Comparison of ENCODE assay signal across 10 cellular contexts in genomic region chr1:182147136-182147815, GRCh38.
DNase-seq lines count a peak whose midpoint lies in the region; ATAC-seq and TF ChIP-seq lines count a peak whose summit lies in the region.
"Had no signal": no experiment of that assay in that cellular context is flagged by ENCODE, and none has a peak within 500 bp of the region (broad histone marks: within the 10 kb centered on the region; RNA-seq: fewer than 3 reads in every experiment).

No MANE protein-coding gene starts in this region.

- no peak overlapping the region for H3K9ac ChIP-seq in endodermal cell (ENCODE audit: extremely low read depth, low read length, poor library complexity, severe bottlenecking)

- DNase-seq in MV-4-11 (lab: John Stamatoyannopoulos, UW) (peak; percentile 98), endodermal cell (no peak), SW 1271 (lab: John Stamatoyannopoulos, UW) (no peak), globus pallidus (ENCODE audit: low spot score) (no peak), NCI-H2227 (lab: John Stamatoyannopoulos, UW; ENCODE audit: unreplicated experiment) (no peak)
- DNase-seq in natural killer cell treated with Interleukin-12 subunit alpha and Interleukin-12 subunit beta and Interleukin-15 and Interleukin-18, amount 100 ng/mL, for 72 hours (ENCODE audit: low spot score) = no peak
- DNase-seq: activated CD8-positive, alpha-beta memory T cell treated with anti-CD3 and anti-CD28 coated beads, Interleukin-2, amount 50 U/mL, for 4 hours; NCI-H226 had no signal

- no peaks in the 10 kb centered on the region for H3K36me3 Mint-ChIP-seq in natural killer cell treated with Interleukin-12 subunit alpha and Interleukin-12 subunit beta and Interleukin-15 and Interleukin-18, amount 100 ng/mL, for 72 hours
- H3K36me3 Mint-ChIP-seq in endodermal cell (ENCODE audit: low read depth) = no peaks in the 10 kb centered on the region

- no peaks in the 10 kb centered on the region for H3K36me3 ChIP-seq in endodermal cell (ENCODE audit: control insufficient read depth, insufficient read depth, low read length)

- peaks cover 11% of the 10 kb centered on the region for H3K4me1 ChIP-seq in endodermal cell (ENCODE audit: control insufficient read depth, insufficient read depth, low read length)

- no peaks in the 10 kb centered on the region for H3K27me3 ChIP-seq in endodermal cell (ENCODE audit: control insufficient read depth, insufficient read depth, low read length, poor library complexity, severe bottlenecking)

- 96 to 97% methylated on average over 4 of the region's 4 CpGs for WGBS in endodermal cell (ENCODE audit: insufficient coverage in 1 of 2, insufficient read length in 1 of 2), 2 experiments

- peak overlapping the region in 1 of 2 donors; percentile 48 for H3K27ac Mint-ChIP-seq in natural killer cell treated with Interleukin-12 subunit alpha and Interleukin-12 subunit beta and Interleukin-15 and Interleukin-18, amount 100 ng/mL, for 72 hours
- H3K27ac Mint-ChIP-seq in endodermal cell = no peak overlapping the region

- H3K27me3 Mint-ChIP-seq in natural killer cell treated with Interleukin-12 subunit alpha and Interleukin-12 subunit beta and Interleukin-15 and Interleukin-18, amount 100 ng/mL, for 72 hours = peaks cover 7% of the 10 kb centered on the region in 2 donors
- H3K27me3 Mint-ChIP-seq in endodermal cell (ENCODE audit: insufficient read depth) = peaks cover 3% of the 10 kb centered on the region

- no peaks in the 10 kb centered on the region for H3K9me3 Mint-ChIP-seq in natural killer cell treated with Interleukin-12 subunit alpha and Interleukin-12 subunit beta and Interleukin-15 and Interleukin-18, amount 100 ng/mL, for 72 hours
- H3K9me3 Mint-ChIP-seq in endodermal cell = no peaks in the 10 kb centered on the region

- no peak overlapping the region for H3K27ac ChIP-seq in endodermal cell (ENCODE audit: low read depth, low read length)

- H3K4me3 ChIP-seq in endodermal cell (ENCODE audit: low read length) = no peak overlapping the region

- H3K4me3 Mint-ChIP-seq in natural killer cell treated with Interleukin-12 subunit alpha and Interleukin-12 subunit beta and Interleukin-15 and Interleukin-18, amount 100 ng/mL, for 72 hours = no peak overlapping the region
- H3K4me3 Mint-ChIP-seq in endodermal cell = no peak overlapping the region

- no peaks in the 10 kb centered on the region for H3K9me3 ChIP-seq in endodermal cell (ENCODE audit: control insufficient read depth, low read length)

- no peak for TF ChIP-seq CTCF in endodermal cell (conservative IDR thresholded peaks at IDR 0.05)

- ATAC-seq in GM18870 (IDR thresholded peaks at IDR 0.05; ENCODE audit: unreplicated experiment) (peak; percentile 88), HG02642 (IDR thresholded peaks at IDR 0.05; ENCODE audit: poor library complexity, unreplicated experiment) (peak; percentile 88)
- ATAC-seq in natural killer cell treated with Interleukin-12 subunit alpha and Interleukin-12 subunit beta and Interleukin-15 and Interleukin-18, amount 100 ng/mL, for 72 hours = peak; percentile 62 to 76

- H3K4me1 Mint-ChIP-seq in natural killer cell treated with Interleukin-12 subunit alpha and Interleukin-12 subunit beta and Interleukin-15 and Interleukin-18, amount 100 ng/mL, for 72 hours (ENCODE audit: low read depth in 2 of 2) = peaks cover 14 to 27% of the 10 kb centered on the region in 2 donors
- peaks cover 16% of the 10 kb centered on the region for H3K4me1 Mint-ChIP-seq in endodermal cell
